Comparison of ENCODE assay signal across 8 cellular contexts in the genomic region with DNA sequence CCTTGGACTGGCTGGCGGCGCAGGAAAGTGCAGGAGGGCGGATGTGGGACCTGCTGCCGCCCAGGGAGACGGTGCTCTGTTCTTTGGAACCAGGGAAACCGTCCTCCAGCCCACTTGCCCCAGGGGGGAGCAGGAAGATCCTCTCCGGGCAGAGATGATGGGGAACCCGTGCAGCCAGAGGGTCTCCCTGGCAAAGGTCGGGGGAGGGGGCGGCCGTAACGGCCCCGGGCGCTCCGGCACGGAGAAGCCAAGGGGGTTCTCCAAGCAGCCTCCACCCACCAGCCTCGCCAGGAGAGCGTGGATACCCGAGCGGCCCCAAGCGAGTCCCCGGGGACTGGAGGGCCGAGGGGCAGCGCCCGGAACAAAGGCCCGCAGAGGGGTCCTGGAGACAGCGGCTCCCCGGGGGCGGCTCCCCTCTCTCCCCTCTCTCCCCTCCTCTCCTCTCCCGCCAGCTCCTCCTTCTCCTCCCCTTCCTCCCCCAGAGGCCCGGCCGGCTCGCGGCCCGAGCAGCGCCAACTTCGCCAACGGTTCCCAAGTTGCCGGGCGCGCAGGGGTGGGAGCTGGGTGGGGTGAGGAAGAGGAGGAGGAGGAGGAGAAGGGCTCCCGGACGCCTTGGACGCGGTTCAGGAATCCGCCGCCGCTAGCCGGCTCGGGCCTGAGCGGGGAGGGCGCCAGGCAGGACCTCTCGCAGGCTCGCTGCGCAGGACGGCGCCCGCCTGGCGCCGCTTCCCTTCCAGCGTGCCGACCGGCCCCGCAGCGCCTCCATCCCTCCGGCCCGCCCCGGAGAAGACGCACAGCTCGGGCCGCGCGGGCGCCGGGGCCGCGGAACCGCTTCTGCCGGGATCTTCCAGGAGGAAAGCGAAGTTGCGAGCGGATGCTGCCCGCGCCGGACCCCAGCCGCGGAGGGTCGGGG. TPM values are rescaled to one million over a fixed set of nuclear protein-coding genes. Genes with fewer than 3 reads are reported as not detected.
DNase-seq lines count a peak whose midpoint lies in the region; ATAC-seq and TF ChIP-seq lines count a peak whose summit lies in the region.

A gene with protein sequence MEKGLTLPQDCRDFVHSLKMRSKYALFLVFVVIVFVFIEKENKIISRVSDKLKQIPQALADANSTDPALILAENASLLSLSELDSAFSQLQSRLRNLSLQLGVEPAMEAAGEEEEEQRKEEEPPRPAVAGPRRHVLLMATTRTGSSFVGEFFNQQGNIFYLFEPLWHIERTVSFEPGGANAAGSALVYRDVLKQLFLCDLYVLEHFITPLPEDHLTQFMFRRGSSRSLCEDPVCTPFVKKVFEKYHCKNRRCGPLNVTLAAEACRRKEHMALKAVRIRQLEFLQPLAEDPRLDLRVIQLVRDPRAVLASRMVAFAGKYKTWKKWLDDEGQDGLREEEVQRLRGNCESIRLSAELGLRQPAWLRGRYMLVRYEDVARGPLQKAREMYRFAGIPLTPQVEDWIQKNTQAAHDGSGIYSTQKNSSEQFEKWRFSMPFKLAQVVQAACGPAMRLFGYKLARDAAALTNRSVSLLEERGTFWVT (plus strand): TSS at position 640 of the 913 bp plus-strand sequence. CDS start 41,448 bp downstream, outside the sequence.

- peaks cover 20% of the 10 kb centered on the region for H4K20me1 ChIP-seq in osteoblast (ENCODE audit: insufficient read depth, low read length)

- POLR2A ChIA-PET in HEK293 (lab: Yijun Ruan, JAX): interaction anchor here (0.7 to 1.3 kb wide), 3 partner anchors 11 to 113 kb away, joined by 3 to 4 read pairs (median 3); a partner anchor contains a TSS

- peak within 1 kb of the TSS; percentile 69 for H2AFZ ChIP-seq in osteoblast (ENCODE audit: low read length)

- no peaks in the 10 kb centered on the region for H3K27me3 ChIP-seq in osteoblast (ENCODE audit: insufficient read depth, low read length)

- TF ChIP-seq CTCF in HEK293 (tag by site-specific recombination; IDR thresholded peaks at IDR 0.05): peak; percentile 22; the same call in 1 of the 2 replicates
- TF ChIP-seq CTCF in osteoblast (IDR thresholded peaks at IDR 0.05; ENCODE audit: extremely low read depth, low read depth, low read length): no peak

- CTCF ChIA-PET in HEK293 (lab: Yijun Ruan, JAX): interaction anchor here (0.5 to 1.9 kb wide), 5 partner anchors 68 to 85 kb away, joined by 3 to 8 read pairs (median 3); no protein-coding TSS in a partner anchor

- H3K4me1 ChIP-seq in HEK293 (ENCODE audit: control insufficient read depth, insufficient read depth, low read length) (peaks cover 9% of the 10 kb centered on the region), osteoblast (ENCODE audit: insufficient read depth, low read length) (peaks cover 43% of the 10 kb centered on the region)

- H3K9me3 ChIP-seq in HEK293 (ENCODE audit: control insufficient read depth, insufficient read depth, low read depth, low read length): no peaks in the 10 kb centered on the region
- H3K9me3 ChIP-seq in osteoblast (ENCODE audit: low read depth, low read length): no peaks in the 10 kb centered on the region

- peaks cover 43% of the 10 kb centered on the region for H3K79me2 ChIP-seq in osteoblast (ENCODE audit: insufficient read depth, low read length)

- no peaks in the 10 kb centered on the region for H3K9me3 Mint-ChIP-seq in activated naive CD4-positive, alpha-beta T cell treated with anti-CD3 and anti-CD28 coated beads, Interleukin-2, amount 50 U/mL, for 72 hours

- DNase-seq in C1 segment of cervical spinal cord (lab: John Stamatoyannopoulos, UW): peak in 11 of 14 donors; percentile 20 to 82 (median 65)
- peak in 1 of 2 donors; percentile 37 for DNase-seq in activated naive CD4-positive, alpha-beta T cell treated with anti-CD3 and anti-CD28 coated beads, Interleukin-2, amount 50 U/mL, for 72 hours (ENCODE audit: low spot score in 2 of 2)
- DNase-seq in Right ventricle myocardium superior: peak; percentile 90
- DNase-seq in osteoblast (ENCODE audit: insufficient read length, low spot score, missing footprints): peak; percentile 90

- peak; percentile 56 to 67 for ATAC-seq in activated naive CD4-positive, alpha-beta T cell treated with anti-CD3 and anti-CD28 coated beads, Interleukin-2, amount 50 U/mL, for 72 hours
- ATAC-seq in Right ventricle myocardium superior (ENCODE audit: poor library complexity) (peak; percentile 84), GM21390 (IDR thresholded peaks at IDR 0.05; ENCODE audit: unreplicated experiment) (no peak), HG03432 (IDR thresholded peaks at IDR 0.05; ENCODE audit: unreplicated experiment) (no peak), HG02678 (IDR thresholded peaks at IDR 0.05; ENCODE audit: unreplicated experiment) (no peak)

- H3K27ac ChIP-seq in HEK293 (ENCODE audit: extremely low read depth, low read depth, low read length) (peak within 1 kb of the TSS; percentile 77; the same call in 1 of the 2 replicates), osteoblast (ENCODE audit: low read depth, low read length) (peak within 1 kb of the TSS; percentile 88)

- intact Hi-C loops in Right ventricle myocardium superior (cut with DNase I): loop anchor here (10.0 kb wide), 1 partner anchor 371 kb away; no protein-coding TSS in a partner anchor

- H3K4me2 ChIP-seq in osteoblast (ENCODE audit: insufficient read depth, low read length): peak within 1 kb of the TSS; percentile 100

- no peaks in the 10 kb centered on the region for H3K36me3 ChIP-seq in HEK293 (ENCODE audit: control insufficient read depth in 2 of 2, insufficient read depth in 1 of 2, low read length in 2 of 2)
- no peaks in the 10 kb centered on the region for H3K36me3 ChIP-seq in osteoblast (ENCODE audit: insufficient read depth, low read length)

- peak within 1 kb of the TSS in 1 of 2 donors; percentile 13 for H3K27ac Mint-ChIP-seq in activated naive CD4-positive, alpha-beta T cell treated with anti-CD3 and anti-CD28 coated beads, Interleukin-2, amount 50 U/mL, for 72 hours

- peak within 1 kb of the TSS; percentile 62 for H3K4me3 ChIP-seq in HEK293 (ENCODE audit: low read depth, low read length)
- peak within 1 kb of the TSS; percentile 93 for H3K4me3 ChIP-seq in osteoblast (ENCODE audit: insufficient read depth, low read length)

- H3K36me3 Mint-ChIP-seq in activated naive CD4-positive, alpha-beta T cell treated with anti-CD3 and anti-CD28 coated beads, Interleukin-2, amount 50 U/mL, for 72 hours: no peaks in the 10 kb centered on the region

TF ChIP-seq in HEK293, 187 proteins besides CTCF, POLR2A, EP300 and RAD21 (continues in another document):
- peak; percentile 77 for TF ChIP-seq ZNF341 (tag by site-specific recombination; IDR thresholded peaks at IDR 0.05; ENCODE audit: low read depth)
- TF ChIP-seq ZNF558 (tag by site-specific recombination; IDR thresholded peaks at IDR 0.05): no peak
- peak; percentile 8; the same call in 1 of the 2 replicates for TF ChIP-seq ZBTB20 (tag by site-specific recombination; IDR thresholded peaks at IDR 0.05)
- TF ChIP-seq KLF1 (tag by site-specific recombination; IDR thresholded peaks at IDR 0.05): peak; percentile 48; the same call in 1 of the 2 replicates
- peak; percentile 80 for TF ChIP-seq ZNF335 (tag by site-specific recombination; conservative IDR thresholded peaks at IDR 0.05)
- 0 out of 2 replicates have a peak, but pooled peaks have one; percentile 59 for TF ChIP-seq ZNF501 (tag by site-specific recombination; IDR thresholded peaks at IDR 0.05)
- TF ChIP-seq HOXA7 (CRISPR knock-in tag; IDR thresholded peaks at IDR 0.05; ENCODE audit: borderline replicate concordance): no peak
- peak; percentile 30; the same call in 1 of the 2 replicates for TF ChIP-seq HOXD13 (CRISPR knock-in tag; IDR thresholded peaks at IDR 0.05; ENCODE audit: borderline replicate concordance)
- peak; percentile 13; the same call in 1 of the 2 replicates for TF ChIP-seq ZNF37A (tag by site-specific recombination; IDR thresholded peaks at IDR 0.05)
- TF ChIP-seq ZNF555 (tag by site-specific recombination; conservative IDR thresholded peaks at IDR 0.05): no peak
- peak; percentile 77 for TF ChIP-seq ZBTB17 (tag by site-specific recombination; IDR thresholded peaks at IDR 0.05)
- TF ChIP-seq ZBTB21 (tag by site-specific recombination; IDR thresholded peaks at IDR 0.05): no peak
- TF ChIP-seq ZNF24 (tag by site-specific recombination; IDR thresholded peaks at IDR 0.05): no peak
- TF ChIP-seq SP3 (tag by site-specific recombination; IDR thresholded peaks at IDR 0.05): peak; percentile 43
- TF ChIP-seq ZNF514 (tag by site-specific recombination; IDR thresholded peaks at IDR 0.05): no peak
- TF ChIP-seq, protein P1, sequence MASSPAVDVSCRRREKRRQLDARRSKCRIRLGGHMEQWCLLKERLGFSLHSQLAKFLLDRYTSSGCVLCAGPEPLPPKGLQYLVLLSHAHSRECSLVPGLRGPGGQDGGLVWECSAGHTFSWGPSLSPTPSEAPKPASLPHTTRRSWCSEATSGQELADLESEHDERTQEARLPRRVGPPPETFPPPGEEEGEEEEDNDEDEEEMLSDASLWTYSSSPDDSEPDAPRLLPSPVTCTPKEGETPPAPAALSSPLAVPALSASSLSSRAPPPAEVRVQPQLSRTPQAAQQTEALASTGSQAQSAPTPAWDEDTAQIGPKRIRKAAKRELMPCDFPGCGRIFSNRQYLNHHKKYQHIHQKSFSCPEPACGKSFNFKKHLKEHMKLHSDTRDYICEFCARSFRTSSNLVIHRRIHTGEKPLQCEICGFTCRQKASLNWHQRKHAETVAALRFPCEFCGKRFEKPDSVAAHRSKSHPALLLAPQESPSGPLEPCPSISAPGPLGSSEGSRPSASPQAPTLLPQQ (tag by site-specific recombination; IDR thresholded peaks at IDR 0.05): 0 out of 2 replicates have a peak, but pooled peaks have one; percentile 26
- TF ChIP-seq, protein P2, sequence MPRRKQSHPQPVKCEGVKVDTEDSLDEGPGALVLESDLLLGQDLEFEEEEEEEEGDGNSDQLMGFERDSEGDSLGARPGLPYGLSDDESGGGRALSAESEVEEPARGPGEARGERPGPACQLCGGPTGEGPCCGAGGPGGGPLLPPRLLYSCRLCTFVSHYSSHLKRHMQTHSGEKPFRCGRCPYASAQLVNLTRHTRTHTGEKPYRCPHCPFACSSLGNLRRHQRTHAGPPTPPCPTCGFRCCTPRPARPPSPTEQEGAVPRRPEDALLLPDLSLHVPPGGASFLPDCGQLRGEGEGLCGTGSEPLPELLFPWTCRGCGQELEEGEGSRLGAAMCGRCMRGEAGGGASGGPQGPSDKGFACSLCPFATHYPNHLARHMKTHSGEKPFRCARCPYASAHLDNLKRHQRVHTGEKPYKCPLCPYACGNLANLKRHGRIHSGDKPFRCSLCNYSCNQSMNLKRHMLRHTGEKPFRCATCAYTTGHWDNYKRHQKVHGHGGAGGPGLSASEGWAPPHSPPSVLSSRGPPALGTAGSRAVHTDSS (tag by site-specific recombination; IDR thresholded peaks at IDR 0.05): peak; percentile 94
- no peak for TF ChIP-seq ZNF624 (tag by site-specific recombination; IDR thresholded peaks at IDR 0.05)
- peak; percentile 82 for TF ChIP-seq GLIS2 (tag by site-specific recombination; IDR thresholded peaks at IDR 0.05)

RNA-seq across cellular contexts. Expression of the gene that starts here (rescaled TPM):
- total RNA-seq in activated naive CD4-positive, alpha-beta T cell treated with anti-CD3 and anti-CD28 coated beads, Interleukin-2, amount 50 U/mL, for 72 hours: under 1 TPM; 0.16 to 0.88 TPM
- 15.4 TPM for total RNA-seq in Right ventricle myocardium superior
- 39.5 and 43.1 TPM in 2 replicates for total RNA-seq in osteoblast

Comparison
In these comparisons a context has a peak if more than half of its experiments do, and no peak if none do; other contexts are left out.
1. Peak in ATAC-seq in activated naive CD4-positive, alpha-beta T cell treated with anti-CD3 and anti-CD28 coated beads, Interleukin-2, amount 50 U/mL, for 72 hours; RNA of the gene not detected or under 1 TPM.